ENCODE assay signal across 22 cellular contexts in the genomic region with DNA sequence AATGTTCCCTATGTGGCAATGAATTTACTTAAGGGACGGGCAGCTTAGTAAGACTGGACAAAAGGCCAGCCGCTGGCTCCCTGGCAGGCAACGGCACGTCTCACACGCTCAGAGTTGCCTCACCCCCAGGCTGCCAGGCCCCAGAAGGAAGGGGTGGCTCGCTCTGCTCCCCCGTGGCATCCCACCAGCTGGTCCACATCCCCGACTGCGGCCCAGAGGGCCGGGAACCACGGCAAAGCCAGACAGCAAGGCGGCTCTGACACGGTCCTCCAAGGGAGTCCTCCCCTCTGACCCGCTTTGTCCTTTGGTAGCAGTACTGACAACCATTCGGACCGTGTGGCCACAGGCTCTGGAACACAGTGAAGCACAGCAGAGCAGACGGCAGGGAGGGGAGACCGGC.
"Had no signal": no experiment of that assay in that cellular context is flagged by ENCODE, and none has a peak within 500 bp of the region (broad histone marks: within the 10 kb centered on the region; RNA-seq: fewer than 3 reads in every experiment).

No MANE protein-coding gene starts in this region.

- H3K27me3 Mint-ChIP-seq: activated CD4-positive, alpha-beta memory T cell treated with anti-CD3 and anti-CD28 coated beads for 36 hours; activated naive CD8-positive, alpha-beta T cell treated with anti-CD3 and anti-CD28 coated beads, Interleukin-2, amount 10 ng/mL, durations not matched to agents 7 days and 5 days; naive B cell; stimulated activated naive CD8-positive, alpha-beta T cell treated with anti-CD3 and anti-CD28 coated beads, Interleukin-15, amount 100 ng/mL, for 72 hours; T-helper 17 cell had no signal

- H3K27ac Mint-ChIP-seq: activated CD4-positive, alpha-beta memory T cell treated with anti-CD3 and anti-CD28 coated beads for 36 hours; activated naive CD4-positive, alpha-beta T cell treated with anti-CD3 and anti-CD28 coated beads for 36 hours; activated naive CD8-positive, alpha-beta T cell treated with anti-CD3 and anti-CD28 coated beads, Interleukin-2, amount 10 ng/mL, durations not matched to agents 7 days and 5 days; endodermal cell; stimulated activated naive CD8-positive, alpha-beta T cell treated with anti-CD3 and anti-CD28 coated beads, Interleukin-15, amount 100 ng/mL, for 72 hours; T-helper 17 cell had no signal

- H3K4me3 Mint-ChIP-seq: activated CD4-positive, alpha-beta memory T cell treated with anti-CD3 and anti-CD28 coated beads for 36 hours; activated naive CD4-positive, alpha-beta T cell treated with anti-CD3 and anti-CD28 coated beads for 36 hours; activated naive CD8-positive, alpha-beta T cell treated with anti-CD3 and anti-CD28 coated beads, Interleukin-2, amount 10 ng/mL, durations not matched to agents 7 days and 5 days; endodermal cell; naive B cell; stimulated activated naive CD8-positive, alpha-beta T cell treated with anti-CD3 and anti-CD28 coated beads, Interleukin-15, amount 100 ng/mL, for 72 hours; T-helper 17 cell had no signal

- H3K9me3 Mint-ChIP-seq: activated CD4-positive, alpha-beta memory T cell treated with anti-CD3 and anti-CD28 coated beads for 36 hours; activated naive CD4-positive, alpha-beta T cell treated with anti-CD3 and anti-CD28 coated beads for 36 hours; activated naive CD8-positive, alpha-beta T cell treated with anti-CD3 and anti-CD28 coated beads, Interleukin-2, amount 10 ng/mL, durations not matched to agents 7 days and 5 days; endodermal cell; naive B cell; stimulated activated naive CD8-positive, alpha-beta T cell treated with anti-CD3 and anti-CD28 coated beads, Interleukin-15, amount 100 ng/mL, for 72 hours had no signal

- ATAC-seq: gastrocnemius medialis; stimulated activated naive CD8-positive, alpha-beta T cell treated with anti-CD3 and anti-CD28 coated beads, Interleukin-15, amount 100 ng/mL, for 72 hours; T-helper 17 cell had no signal

- H3K4me1 ChIP-seq: gastrocnemius medialis, tibial artery had no signal

- H3K36me3 ChIP-seq: gastrocnemius medialis, right lobe of liver had no signal

- H3K9me3 ChIP-seq: esophagus squamous epithelium, gastrocnemius medialis, right lobe of liver, tibial artery had no signal

- H3K27ac ChIP-seq: esophagus squamous epithelium, gastrocnemius medialis, right lobe of liver, skin epidermis, tibial artery had no signal

- H3K27me3 ChIP-seq: esophagus squamous epithelium, gastrocnemius medialis, right lobe of liver, tibial artery had no signal

- DNase-seq: activated CD4-positive, alpha-beta memory T cell treated with anti-CD3 and anti-CD28 coated beads for 36 hours; activated CD4-positive, alpha-beta T cell treated with anti-CD3 and anti-CD28 coated beads for 4 hours; activated CD4-positive, CD25-positive, alpha-beta regulatory T cell; activated effector memory CD4-positive, alpha-beta T cell treated with Interleukin-2 at 50 U/mL for 16 hours; activated naive CD4-positive, alpha-beta T cell treated with anti-CD3 and anti-CD28 coated beads for 36 hours; activated naive CD8-positive, alpha-beta T cell treated with anti-CD3 and anti-CD28 coated beads, Interleukin-2, amount 10 ng/mL, durations not matched to agents 7 days and 5 days; activated T-cell treated with anti-CD3 and anti-CD28 coated beads, Interleukin-2, amount 50 U/mL, for 48 hours; cerebellar nuclear complex; cortex of kidney; endodermal cell; esophagus squamous epithelium; gastrocnemius medialis; hippocampal formation; left cardiac atrium; naive B cell; occipital lobe; right lobe of liver; stimulated activated CD4-positive, alpha-beta T cell treated with anti-CD3 and anti-CD28 coated beads, Interleukin-1b, Interleukin-23, amount 100 ng/mL, for 48 hours; stimulated activated naive CD8-positive, alpha-beta T cell treated with anti-CD3 and anti-CD28 coated beads, Interleukin-15, amount 100 ng/mL, for 72 hours; T-helper 17 cell; tibial artery had no signal

- H3K4me3 ChIP-seq: esophagus squamous epithelium, gastrocnemius medialis, right lobe of liver, skin epidermis, tibial artery had no signal

- H3K4me1 Mint-ChIP-seq: T-helper 17 cell had no signal
